7 cellular contexts compared by ENCODE assay signal in genomic region chr1:149811890-149812829, GRCh38.
A peak's percentile ranks its signal among the peaks of the same experiment; 100 is the strongest.
DNase-seq lines count a peak whose midpoint lies in the region; ATAC-seq and TF ChIP-seq lines count a peak whose summit lies in the region.
"Not testable (repeated sequence)": the region's sequence is repeated elsewhere in the genome, so short reads cannot be mapped to it uniquely, and the experiment has no call there.

No MANE protein-coding gene starts in this region.

- ATAC-seq in GM18508 (IDR thresholded peaks at IDR 0.05; ENCODE audit: insufficient read depth, unreplicated experiment) (peak; percentile 47), HG03025 (IDR thresholded peaks at IDR 0.05; ENCODE audit: low FRiP score, unreplicated experiment) (peak; percentile 86)

- peak overlapping the region; percentile 46 for H3K4me3 ChIP-seq in astrocyte of the spinal cord (ENCODE audit: low read depth, low read length)
- peak overlapping the region; percentile 52 for H3K4me3 ChIP-seq in retinal pigment epithelial cell (ENCODE audit: low read length)

- TF ChIP-seq CTCF in astrocyte of the spinal cord (IDR thresholded peaks at IDR 0.05; ENCODE audit: low read depth, low read length); retinal pigment epithelial cell (conservative IDR thresholded peaks at IDR 0.05; ENCODE audit: low read depth, low read length): not testable (repeated sequence)

- peak; percentile 66 for DNase-seq in NCI-H2029 treated with DMSO at 0.1 percent for 48 hours (lab: John Stamatoyannopoulos, UW)
- peak; percentile 62 for DNase-seq in T-helper 9 cell
- DNase-seq in astrocyte of the spinal cord (ENCODE audit: low read depth, low spot score) = peak; percentile 94
- peak; percentile 78 to 92 for DNase-seq in hippocampal formation (lab: John Stamatoyannopoulos, UW)
- DNase-seq in retinal pigment epithelial cell (ENCODE audit: low read depth) = peak; percentile 84

- in situ Hi-C loops in astrocyte of the spinal cord (cut with HindIII; ENCODE audit: low sequenced_read_pairs) = not testable (repeated sequence)

Comparison
In these comparisons a context has a peak if more than half of its experiments do, and no peak if none do; other contexts are left out.
1. Peak in every context shown above with its lines: DNase-seq, ATAC-seq and H3K4me3 ChIP-seq.